8 cellular contexts compared by ENCODE assay signal in the genomic region with DNA sequence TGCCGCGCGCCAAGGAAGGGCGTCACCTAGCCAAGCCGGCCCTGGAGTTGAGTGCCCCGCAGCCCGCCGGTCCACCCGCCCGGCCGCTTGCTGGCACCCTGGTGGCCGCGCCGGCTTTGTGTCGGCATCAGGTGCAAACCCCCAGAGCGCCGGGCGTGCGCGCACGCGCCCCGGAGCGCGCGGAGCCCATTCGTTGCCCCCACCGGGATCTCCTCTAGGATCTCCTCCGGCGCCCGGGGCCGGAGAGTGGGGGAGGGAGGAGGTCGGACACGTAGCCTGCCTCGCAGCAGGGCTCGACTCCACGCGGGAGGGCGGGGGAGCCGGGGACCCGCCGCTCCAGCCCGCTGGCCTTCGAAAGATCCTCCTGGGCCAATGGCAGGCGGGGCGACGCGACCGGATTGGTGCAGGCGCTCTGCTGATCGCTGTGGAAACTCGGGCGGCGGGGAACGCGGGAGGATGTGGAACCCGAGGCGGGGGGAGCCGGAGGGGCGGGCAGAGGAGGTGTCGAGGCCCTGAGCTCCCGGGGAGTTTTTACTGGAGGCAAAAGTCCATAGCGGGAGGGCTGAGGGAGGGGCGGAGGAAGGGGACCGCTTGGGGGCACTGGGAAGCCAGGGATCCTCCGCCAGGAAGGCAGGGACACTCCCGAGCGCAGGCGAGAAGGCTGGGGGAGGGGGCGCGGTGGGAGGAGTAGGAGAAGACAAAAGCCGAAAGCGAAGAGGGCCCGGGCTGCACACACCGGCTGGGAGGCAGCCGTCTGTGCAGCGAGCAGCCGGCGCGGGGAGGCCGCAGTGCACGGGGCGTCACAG. TPM values are rescaled to one million over a fixed set of nuclear protein-coding genes. Genes with fewer than 3 reads are reported as not detected.
DNase-seq lines count a peak whose midpoint lies in the region; ATAC-seq and TF ChIP-seq lines count a peak whose summit lies in the region.

A gene (plus strand): TSS at position 728 of the 806 bp plus-strand sequence. CDS start 91 bp downstream, outside the sequence.

- H3K27me3 ChIP-seq in CD4-positive, CD25-positive, alpha-beta regulatory T cell (ENCODE audit: control insufficient read depth, insufficient read depth, low read length) = peaks cover 4% of the 10 kb centered on the region

- peak within 1 kb of the TSS in 2 of 3 donors; percentile 43 to 62 for H3K27ac Mint-ChIP-seq in CD4-positive, CD25-positive, alpha-beta regulatory T cell

- no peaks in the 10 kb centered on the region for H3K36me3 Mint-ChIP-seq in CD4-positive, CD25-positive, alpha-beta regulatory T cell

- peaks cover 78% of the 10 kb centered on the region for H3K27me3 Mint-ChIP-seq in CD4-positive, CD25-positive, alpha-beta regulatory T cell

- no peak within 1 kb of the TSS for H3K4me3 ChIP-seq in CD4-positive, CD25-positive, alpha-beta regulatory T cell (ENCODE audit: low read depth, low read length)
- H3K4me3 ChIP-seq in mucosa of descending colon = no peak within 1 kb of the TSS

- H3K4me1 Mint-ChIP-seq in CD4-positive, CD25-positive, alpha-beta regulatory T cell = peaks cover 0 to 16% (median 3%) of the 10 kb centered on the region in 4 donors

- intact Hi-C loops in mucosa of descending colon (cut with DNase I, micrococcal nuclease) = no loop called here

- H3K27ac ChIP-seq in CD4-positive, CD25-positive, alpha-beta regulatory T cell (ENCODE audit: insufficient read depth, low read length, poor library complexity, severe bottlenecking) = no peak within 1 kb of the TSS

- no peaks in the 10 kb centered on the region for H3K36me3 ChIP-seq in CD4-positive, CD25-positive, alpha-beta regulatory T cell (ENCODE audit: control insufficient read depth, insufficient read depth, low read length)
- no peaks in the 10 kb centered on the region for H3K36me3 ChIP-seq in mucosa of descending colon (ENCODE audit: low read depth)

- no peak for TF ChIP-seq CTCF in mucosa of descending colon (IDR thresholded peaks at IDR 0.05)

- peak; percentile 31 to 54 for ATAC-seq in CD4-positive, CD25-positive, alpha-beta regulatory T cell (ENCODE audit: low read depth in 2 of 2)
- ATAC-seq in GM19463 (IDR thresholded peaks at IDR 0.05; ENCODE audit: unreplicated experiment) (peak; percentile 70), mucosa of descending colon (peak; percentile 75)

- peak in 1 of 3 donors; percentile 80 for DNase-seq in CD4-positive, CD25-positive, alpha-beta regulatory T cell
- DNase-seq in HPDE6-E6E7 (ENCODE audit: extremely low spot score) = peak; percentile 61
- DNase-seq in NOMO-1 treated with DMSO at 0.1 percent for 48 hours (lab: John Stamatoyannopoulos, UW; ENCODE audit: unreplicated experiment) = peak; percentile 90
- peak; percentile 70 for DNase-seq in activated T-cell treated with anti-CD3 and anti-CD28 coated beads for 48 hours (ENCODE audit: low read depth)
- DNase-seq in erythroblast (lab: John Stamatoyannopoulos, UW) = peak; percentile 85 to 89
- peak; percentile 57 to 87 (median 73) for DNase-seq in mucosa of descending colon
- peak; percentile 31 to 44 for DNase-seq in stimulated activated CD8-positive, alpha-beta memory T cell treated with anti-CD3 and anti-CD28 coated beads, Interleukin-7, amount 100 ng/mL, for 1 hour (ENCODE audit: low read depth in 2 of 2)

- peak within 1 kb of the TSS; percentile 35 to 77 (median 68) for H3K4me3 Mint-ChIP-seq in CD4-positive, CD25-positive, alpha-beta regulatory T cell

- peaks cover 0 to 1% (median 0%) of the 10 kb centered on the region in 7 donors for H3K9me3 Mint-ChIP-seq in CD4-positive, CD25-positive, alpha-beta regulatory T cell

- H3K9me3 ChIP-seq in CD4-positive, CD25-positive, alpha-beta regulatory T cell (ENCODE audit: control insufficient read depth in 2 of 2, low read length in 2 of 2) = no peaks in the 10 kb centered on the region
- H3K9me3 ChIP-seq in mucosa of descending colon = no peaks in the 10 kb centered on the region

- H3K4me1 ChIP-seq in CD4-positive, CD25-positive, alpha-beta regulatory T cell (ENCODE audit: control insufficient read depth, insufficient read depth, low read length, poor library complexity, severe bottlenecking) = peaks cover 21% of the 10 kb centered on the region
- H3K4me1 ChIP-seq in mucosa of descending colon (ENCODE audit: low read depth) = peaks cover 9% of the 10 kb centered on the region

- TF ChIP-seq POLR2A in erythroblast (IDR thresholded peaks at IDR 0.05; ENCODE audit: low read length) = peak; percentile 63

RNA-seq across cellular contexts. Expression of the gene that starts here (rescaled TPM):
- 19.7 TPM for total RNA-seq in CD4-positive, CD25-positive, alpha-beta regulatory T cell
- 10 to 100 TPM in 1 of 4 donors, under 1 TPM in 2, not detected in 1; 0.23 to 13.6 (median 0.65) TPM for polyA plus RNA-seq in CD4-positive, CD25-positive, alpha-beta regulatory T cell
- total RNA-seq in mucosa of descending colon = 10 to 100 TPM in 1 of 3 donors, 1 to 10 TPM in 2; 2.5 to 29.3 (median 8.6) TPM
